ENCODE assay signal across 8 cellular contexts in the genomic region with DNA sequence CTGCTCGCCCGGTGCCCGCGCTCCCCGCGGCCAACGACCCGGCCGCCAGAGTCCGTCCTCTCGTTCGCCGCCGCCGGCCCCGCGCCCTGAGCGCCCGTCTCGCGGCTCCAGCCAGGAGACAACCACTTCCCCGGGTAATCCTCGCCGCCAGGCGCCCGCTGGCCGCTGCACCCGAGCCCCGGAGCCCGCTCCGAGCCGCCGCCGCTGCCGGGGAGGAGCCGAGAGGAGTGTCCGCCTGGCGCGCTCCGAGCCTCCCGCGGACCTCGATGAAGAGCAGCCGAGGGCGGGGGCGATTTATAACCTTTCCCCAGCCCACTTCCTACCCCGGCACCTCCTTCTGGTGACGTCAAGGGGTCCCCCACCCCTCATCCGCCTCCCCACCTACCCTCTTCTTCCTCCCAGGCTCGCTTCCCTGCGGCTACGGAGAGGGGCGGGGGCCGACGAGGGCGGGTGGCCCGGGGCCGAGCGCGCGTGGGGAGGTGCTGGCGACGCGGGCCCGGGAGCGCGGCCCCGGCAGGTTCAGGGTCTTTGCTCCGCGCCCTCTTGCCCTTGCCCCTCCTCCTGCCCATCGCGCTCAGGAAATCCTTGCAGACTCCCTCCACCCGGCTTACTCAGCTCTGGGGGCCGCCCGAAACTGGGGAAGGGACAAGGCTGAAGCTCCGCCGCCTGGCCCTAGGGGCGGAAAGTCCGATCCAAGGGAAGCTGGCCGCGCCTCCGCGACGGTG. TPM values are rescaled to one million over a fixed set of nuclear protein-coding genes. Genes with fewer than 3 reads are reported as not detected.
DNase-seq lines count a peak whose midpoint lies in the region; ATAC-seq and TF ChIP-seq lines count a peak whose summit lies in the region.

Gene FLT1 (minus strand): TSS at position 268 of the 725 bp plus-strand sequence. CDS start 285 bp downstream, outside the sequence.

- no peaks in the 10 kb centered on the region for H3K9me3 ChIP-seq in CD4-positive, alpha-beta memory T cell (ENCODE audit: control insufficient read depth in 1 of 2, low read length in 2 of 2)
- H3K9me3 ChIP-seq in heart right ventricle (no peaks in the 10 kb centered on the region), parathyroid adenoma (ENCODE audit: control insufficient read depth, low read length) (no peaks in the 10 kb centered on the region)

- CTCF ChIA-PET in CD4-positive, alpha-beta memory T cell (lab: Charles Lee; ENCODE audit: partially characterized antibody) = no interaction called here

- peaks cover 0 to 3% (median 0%) of the 10 kb centered on the region in 8 donors for H3K9me3 Mint-ChIP-seq in CD4-positive, alpha-beta memory T cell
- no peaks in the 10 kb centered on the region for H3K9me3 Mint-ChIP-seq in activated T-helper 1 cell treated with anti-CD3 and anti-CD28 coated beads, Interleukin-12 subunit alpha, Interleukin-12 subunit beta, Interleukin-2, Interleukin-4 antibody, amounts not matched to agents 30 ng/mL and 10 ng/mL and 1 ng/mL, durations not matched to agents 14 hours and 24 hours and 36 hours

- no peaks in the 10 kb centered on the region for H3K36me3 ChIP-seq in CD4-positive, alpha-beta memory T cell (ENCODE audit: insufficient read depth, low read length)
- H3K36me3 ChIP-seq in heart right ventricle = no peaks in the 10 kb centered on the region
- H3K36me3 ChIP-seq in parathyroid adenoma (ENCODE audit: control insufficient read depth, insufficient read depth, low read length) = no peaks in the 10 kb centered on the region

- ATAC-seq in HG02623 (IDR thresholded peaks at IDR 0.05; ENCODE audit: unreplicated experiment) = peak; percentile 34
- ATAC-seq in heart right ventricle = peak; percentile 78 to 91 (median 84)

- POLR2A ChIA-PET in CD4-positive, alpha-beta memory T cell (lab: Charles Lee; ENCODE audit: partially characterized antibody) = no interaction called here

- peak within 1 kb of the TSS in 6 of 8 donors; percentile 11 to 66 (median 22) for H3K4me3 Mint-ChIP-seq in CD4-positive, alpha-beta memory T cell
- H3K4me3 Mint-ChIP-seq in activated T-helper 1 cell treated with anti-CD3 and anti-CD28 coated beads, Interleukin-12 subunit alpha, Interleukin-12 subunit beta, Interleukin-2, Interleukin-4 antibody, amounts not matched to agents 30 ng/mL and 10 ng/mL and 1 ng/mL, durations not matched to agents 14 hours and 24 hours and 36 hours = peak within 1 kb of the TSS; percentile 85

- H3K4me1 Mint-ChIP-seq in CD4-positive, alpha-beta memory T cell = peaks cover 1 to 18% (median 10%) of the 10 kb centered on the region in 4 donors
- H3K4me1 Mint-ChIP-seq in activated T-helper 1 cell treated with anti-CD3 and anti-CD28 coated beads, Interleukin-12 subunit alpha, Interleukin-12 subunit beta, Interleukin-2, Interleukin-4 antibody, amounts not matched to agents 30 ng/mL and 10 ng/mL and 1 ng/mL, durations not matched to agents 14 hours and 24 hours and 36 hours (ENCODE audit: low read depth) = peaks cover 40% of the 10 kb centered on the region

- H3K4me3 ChIP-seq in CD4-positive, alpha-beta memory T cell (ENCODE audit: low read length in 2 of 2) = no peak within 1 kb of the TSS
- peak within 1 kb of the TSS; percentile 62 to 86 (median 74) for H3K4me3 ChIP-seq in heart right ventricle
- H3K4me3 ChIP-seq in parathyroid adenoma (ENCODE audit: low read depth, low read length) = peak within 1 kb of the TSS; percentile 44

- peaks cover 38 to 42% of the 10 kb centered on the region in 2 donors for H3K27me3 Mint-ChIP-seq in CD4-positive, alpha-beta memory T cell
- H3K27me3 Mint-ChIP-seq in activated T-helper 1 cell treated with anti-CD3 and anti-CD28 coated beads, Interleukin-12 subunit alpha, Interleukin-12 subunit beta, Interleukin-2, Interleukin-4 antibody, amounts not matched to agents 30 ng/mL and 10 ng/mL and 1 ng/mL, durations not matched to agents 14 hours and 24 hours and 36 hours (ENCODE audit: insufficient read depth) = peaks cover 38% of the 10 kb centered on the region

- 0% methylated on average over 76 to 84 of the region's 84 CpGs for WGBS in heart right ventricle, 2 donors

- TF ChIP-seq CTCF in heart right ventricle (IDR thresholded peaks at IDR 0.05) (peak in 1 of 9 donors; percentile 7), parathyroid adenoma (IDR thresholded peaks at IDR 0.05) (no peak)

- no peak within 1 kb of the TSS for H3K27ac Mint-ChIP-seq in CD4-positive, alpha-beta memory T cell
- H3K27ac Mint-ChIP-seq in activated T-helper 1 cell treated with anti-CD3 and anti-CD28 coated beads, Interleukin-12 subunit alpha, Interleukin-12 subunit beta, Interleukin-2, Interleukin-4 antibody, amounts not matched to agents 30 ng/mL and 10 ng/mL and 1 ng/mL, durations not matched to agents 14 hours and 24 hours and 36 hours = no peak within 1 kb of the TSS

- no peaks in the 10 kb centered on the region for H3K79me2 ChIP-seq in parathyroid adenoma

- no peak within 1 kb of the TSS for H3K27ac ChIP-seq in CD4-positive, alpha-beta memory T cell (ENCODE audit: low read depth, low read length)
- H3K27ac ChIP-seq in heart right ventricle = peak within 1 kb of the TSS; percentile 85 to 98 (median 92)
- peak within 1 kb of the TSS; percentile 67 for H3K27ac ChIP-seq in parathyroid adenoma

- no peaks in the 10 kb centered on the region for H3K36me3 Mint-ChIP-seq in CD4-positive, alpha-beta memory T cell
- peaks cover 10% of the 10 kb centered on the region for H3K36me3 Mint-ChIP-seq in activated T-helper 1 cell treated with anti-CD3 and anti-CD28 coated beads, Interleukin-12 subunit alpha, Interleukin-12 subunit beta, Interleukin-2, Interleukin-4 antibody, amounts not matched to agents 30 ng/mL and 10 ng/mL and 1 ng/mL, durations not matched to agents 14 hours and 24 hours and 36 hours (ENCODE audit: low read depth)

- DNase-seq in CD4-positive, alpha-beta memory T cell = peak in 2 of 5 donors; percentile 10 to 14
- DNase-seq in activated T-helper 1 cell treated with anti-CD3 and anti-CD28 coated beads, Interleukin-12 subunit alpha, Interleukin-12 subunit beta, Interleukin-2, Interleukin-4 antibody, amounts not matched to agents 30 ng/mL and 10 ng/mL and 1 ng/mL, durations not matched to agents 14 hours and 24 hours and 36 hours (ENCODE audit: low spot score) = peak; percentile 24
- DNase-seq in heart right ventricle (peak; percentile 79 to 88), NCI-H2081 treated with DMSO at 0.1 percent for 48 hours (lab: John Stamatoyannopoulos, UW) (no peak), erythroblast (lab: John Stamatoyannopoulos, UW) (no peak), NCI-H128 (lab: John Stamatoyannopoulos, UW; ENCODE audit: unreplicated experiment) (no peak)

- TF ChIP-seq POLR2A in erythroblast (IDR thresholded peaks at IDR 0.05; ENCODE audit: low read length) = no peak

- H3K9ac ChIP-seq in parathyroid adenoma = no peak within 1 kb of the TSS

- peaks cover 3% of the 10 kb centered on the region for H3K4me1 ChIP-seq in CD4-positive, alpha-beta memory T cell (ENCODE audit: insufficient read depth, low read length)
- H3K4me1 ChIP-seq in heart right ventricle (peaks cover 0 to 60% (median 18%) of the 10 kb centered on the region in 9 donors), parathyroid adenoma (no peaks in the 10 kb centered on the region)

- H2AFZ ChIP-seq in parathyroid adenoma = peak within 1 kb of the TSS; percentile 60

- H3K4me2 ChIP-seq in parathyroid adenoma (ENCODE audit: low read length) = peak within 1 kb of the TSS; percentile 69

- peaks cover 6% of the 10 kb centered on the region for H3K27me3 ChIP-seq in CD4-positive, alpha-beta memory T cell (ENCODE audit: insufficient read depth, low read length)
- H3K27me3 ChIP-seq in heart right ventricle (peaks cover 0 to 88% (median 59%) of the 10 kb centered on the region in 7 donors), parathyroid adenoma (ENCODE audit: control insufficient read depth, insufficient read depth, low read length) (peaks cover 13% of the 10 kb centered on the region)

- intact Hi-C loops in CD4-positive, alpha-beta memory T cell (cut with micrococcal nuclease) = no loop called here
- intact Hi-C loops in activated T-helper 1 cell treated with anti-CD3 and anti-CD28 coated beads, Interleukin-12 subunit alpha, Interleukin-12 subunit beta, Interleukin-2, Interleukin-4 antibody, amounts not matched to agents 30 ng/mL and 10 ng/mL and 1 ng/mL, durations not matched to agents 14 hours and 24 hours and 36 hours (cut with micrococcal nuclease) = no loop called here
- intact Hi-C loops in heart right ventricle (cut with DNase I) = loop anchor here in 8 of 10 donors (2.0 to 10.0 kb wide), 8 partner anchors 36 to 170 kb away; partner anchors contain the start of gene POMP (in 1 of the 8)

RNA-seq across cellular contexts. Expression of gene FLT1, which starts in this region (rescaled TPM):
- total RNA-seq in CD4-positive, alpha-beta memory T cell = under 1 TPM; 0.25 to 0.26 TPM
- under 1 TPM in 1 of 2 donors, not detected in 1; 0.15 TPM for polyA plus RNA-seq in CD4-positive, alpha-beta memory T cell
- total RNA-seq in activated T-helper 1 cell treated with anti-CD3 and anti-CD28 coated beads, Interleukin-12 subunit alpha, Interleukin-12 subunit beta, Interleukin-2, Interleukin-4 antibody, amounts not matched to agents 30 ng/mL and 10 ng/mL and 1 ng/mL, durations not matched to agents 14 hours and 24 hours and 36 hours = 45.6 and 46.3 TPM in 2 replicates
- total RNA-seq in heart right ventricle = 10 to 100 TPM; 34.9 to 76.3 (median 47.2) TPM
- polyA plus RNA-seq in heart right ventricle = 10 to 100 TPM; 15.2 to 22.9 TPM

Comparison
In these comparisons a context has a peak if more than half of its experiments do, and no peak if none do; other contexts are left out.
1. RNA of gene FLT1 (total RNA-seq): 34.9 to 76.3 TPM in heart right ventricle and 45.6 to 46.3 TPM in activated T-helper 1 cell treated with anti-CD3 and anti-CD28 coated beads, Interleukin-12 subunit alpha, Interleukin-12 subunit beta, Interleukin-2, Interleukin-4 antibody, amounts not matched to agents 30 ng/mL and 10 ng/mL and 1 ng/mL, durations not matched to agents 14 hours and 24 hours and 36 hours; 0.25 to 0.26 TPM in CD4-positive, alpha-beta memory T cell; every median in the first group is over 10 times any median in the second.
2. RNA of gene FLT1 (polyA plus RNA-seq): 15.2 to 22.9 TPM in heart right ventricle; 0.15 TPM in CD4-positive, alpha-beta memory T cell; every median in the first group is over 10 times any median in the second.
3. DNase-seq: peak in activated T-helper 1 cell treated with anti-CD3 and anti-CD28 coated beads, Interleukin-12 subunit alpha, Interleukin-12 subunit beta, Interleukin-2, Interleukin-4 antibody, amounts not matched to agents 30 ng/mL and 10 ng/mL and 1 ng/mL, durations not matched to agents 14 hours and 24 hours and 36 hours (single experiment) and heart right ventricle (2 of 2); none in NCI-H2081 treated with DMSO at 0.1 percent for 48 hours (single experiment), erythroblast (0 of 2) and NCI-H128 (single experiment).
4. H3K4me3 ChIP-seq: peak in heart right ventricle (10 of 10) and parathyroid adenoma (single experiment); none in CD4-positive, alpha-beta memory T cell (0 of 2).
5. intact Hi-C loops: an anchor here in heart right ventricle (2.0 to 10.0 kb wide); none called in CD4-positive, alpha-beta memory T cell and activated T-helper 1 cell treated with anti-CD3 and anti-CD28 coated beads, Interleukin-12 subunit alpha, Interleukin-12 subunit beta, Interleukin-2, Interleukin-4 antibody, amounts not matched to agents 30 ng/mL and 10 ng/mL and 1 ng/mL, durations not matched to agents 14 hours and 24 hours and 36 hours.